ENCODE assay signal across 1 cellular context in genomic region chr6:34412643-34413214, GRCh38.
TF ChIP-seq lines count a peak whose summit lies in the region.

No MANE protein-coding gene starts in this region.

TF ChIP-seq in IMR-90, 13 proteins besides CTCF, POLR2A, EP300 and RAD21:
- TF ChIP-seq NFE2L2 (IDR thresholded peaks at IDR 0.05; ENCODE audit: low read depth, low read length) = no peak
- no peak for TF ChIP-seq BHLHE40 (IDR thresholded peaks at IDR 0.05; ENCODE audit: low read depth, low read length)
- no peak for TF ChIP-seq CEBPB (IDR thresholded peaks at IDR 0.05; ENCODE audit: low read depth, low read length)
- TF ChIP-seq RFX5 (IDR thresholded peaks at IDR 0.05; ENCODE audit: low read depth, low read length) = no peak
- no peak for TF ChIP-seq CHD1 (IDR thresholded peaks at IDR 0.05; ENCODE audit: low read depth, low read length)
- TF ChIP-seq MAZ (IDR thresholded peaks at IDR 0.05; ENCODE audit: borderline replicate concordance, low read depth, low read length) = no peak
- TF ChIP-seq SMC3 (IDR thresholded peaks at IDR 0.05; ENCODE audit: low read depth, low read length) = no peak
- TF ChIP-seq MAFK (IDR thresholded peaks at IDR 0.05; ENCODE audit: low read depth, low read length) = no peak
- no peak for TF ChIP-seq USF2 (IDR thresholded peaks at IDR 0.05; ENCODE audit: low read depth, low read length)
- no peak for TF ChIP-seq ELK1 (IDR thresholded peaks at IDR 0.05; ENCODE audit: borderline replicate concordance, low read depth, low read length)
- no peak for TF ChIP-seq FOS (IDR thresholded peaks at IDR 0.05; ENCODE audit: low read depth, low read length)
- TF ChIP-seq MXI1 (IDR thresholded peaks at IDR 0.05; ENCODE audit: borderline replicate concordance, low read depth, low read length) = no peak
- TF ChIP-seq RCOR1 (IDR thresholded peaks at IDR 0.05; ENCODE audit: insufficient replicate concordance, low read length) = no peak
TF ChIP-seq in IMR-90: peak in this region for 0.
